ENCODE assay signal across 1 cellular context in genomic region chr17:75589017-75589918, GRCh38.
A peak's percentile ranks its signal among the peaks of the same experiment; 100 is the strongest.
TF ChIP-seq lines count a peak whose summit lies in the region.

No MANE protein-coding gene starts in this region.

TF ChIP-seq in HepG2, 621 proteins besides CTCF, POLR2A, EP300 and RAD21 (continued from another document):
- TF ChIP-seq, protein P1, sequence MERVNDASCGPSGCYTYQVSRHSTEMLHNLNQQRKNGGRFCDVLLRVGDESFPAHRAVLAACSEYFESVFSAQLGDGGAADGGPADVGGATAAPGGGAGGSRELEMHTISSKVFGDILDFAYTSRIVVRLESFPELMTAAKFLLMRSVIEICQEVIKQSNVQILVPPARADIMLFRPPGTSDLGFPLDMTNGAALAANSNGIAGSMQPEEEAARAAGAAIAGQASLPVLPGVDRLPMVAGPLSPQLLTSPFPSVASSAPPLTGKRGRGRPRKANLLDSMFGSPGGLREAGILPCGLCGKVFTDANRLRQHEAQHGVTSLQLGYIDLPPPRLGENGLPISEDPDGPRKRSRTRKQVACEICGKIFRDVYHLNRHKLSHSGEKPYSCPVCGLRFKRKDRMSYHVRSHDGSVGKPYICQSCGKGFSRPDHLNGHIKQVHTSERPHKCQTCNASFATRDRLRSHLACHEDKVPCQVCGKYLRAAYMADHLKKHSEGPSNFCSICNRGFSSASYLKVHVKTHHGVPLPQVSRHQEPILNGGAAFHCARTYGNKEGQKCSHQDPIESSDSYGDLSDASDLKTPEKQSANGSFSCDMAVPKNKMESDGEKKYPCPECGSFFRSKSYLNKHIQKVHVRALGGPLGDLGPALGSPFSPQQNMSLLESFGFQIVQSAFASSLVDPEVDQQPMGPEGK (CRISPR knock-in tag; IDR thresholded peaks at IDR 0.05), result peak; percentile 50; the same call in 1 of the 2 replicates
- peak; percentile 78; the same call in 1 of the 2 replicates for TF ChIP-seq ZNF747 (CRISPR knock-in tag; IDR thresholded peaks at IDR 0.05; ENCODE audit: borderline replicate concordance)
- TF ChIP-seq ZNF230 (CRISPR knock-in tag; IDR thresholded peaks at IDR 0.05), result 0 out of 2 replicates have a peak, but pooled peaks have one; percentile 35
- TF ChIP-seq, protein P2, sequence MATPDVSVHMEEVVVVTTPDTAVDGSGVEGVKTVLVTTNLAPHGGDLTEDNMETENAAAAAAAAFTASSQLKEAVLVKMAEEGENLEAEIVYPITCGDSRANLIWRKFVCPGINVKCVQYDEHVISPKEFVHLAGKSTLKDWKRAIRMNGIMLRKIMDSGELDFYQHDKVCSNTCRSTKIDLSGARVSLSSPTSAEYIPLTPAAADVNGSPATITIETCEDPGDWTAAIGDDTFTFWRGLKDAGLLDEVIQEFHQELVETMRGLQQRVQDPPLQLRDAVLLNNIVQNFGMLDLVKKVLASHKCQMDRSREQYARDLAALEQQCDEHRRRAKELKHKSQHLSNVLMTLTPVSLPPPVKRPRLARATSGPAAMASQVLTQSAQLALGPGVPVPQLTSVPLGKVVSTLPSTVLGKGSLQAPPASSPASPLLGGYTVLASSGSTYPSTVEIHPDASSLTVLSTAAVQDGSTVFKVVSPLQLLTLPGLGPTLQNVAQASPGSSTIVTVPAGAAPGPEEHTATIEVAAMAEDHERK (CRISPR knock-in tag; IDR thresholded peaks at IDR 0.05; ENCODE audit: low read depth), result no peak
- TF ChIP-seq, protein P3, sequence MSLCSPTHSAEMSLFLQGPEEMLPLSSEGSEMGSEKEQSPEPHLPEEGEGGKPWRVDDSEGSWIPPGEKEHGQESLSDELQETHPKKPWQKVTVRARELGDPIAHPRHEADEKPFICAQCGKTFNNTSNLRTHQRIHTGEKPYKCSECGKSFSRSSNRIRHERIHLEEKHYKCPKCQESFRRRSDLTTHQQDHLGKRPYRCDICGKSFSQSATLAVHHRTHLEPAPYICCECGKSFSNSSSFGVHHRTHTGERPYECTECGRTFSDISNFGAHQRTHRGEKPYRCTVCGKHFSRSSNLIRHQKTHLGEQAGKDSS (CRISPR knock-in tag; IDR thresholded peaks at IDR 0.05; ENCODE audit: borderline replicate concordance, low read depth), result no peak
- TF ChIP-seq SALL2 (CRISPR knock-in tag; IDR thresholded peaks at IDR 0.05), result 0 out of 2 replicates have a peak, but pooled peaks have one; percentile 64
- no peak for TF ChIP-seq EEA1 (CRISPR knock-in tag; IDR thresholded peaks at IDR 0.05; ENCODE audit: borderline replicate concordance)
- TF ChIP-seq, protein P4, sequence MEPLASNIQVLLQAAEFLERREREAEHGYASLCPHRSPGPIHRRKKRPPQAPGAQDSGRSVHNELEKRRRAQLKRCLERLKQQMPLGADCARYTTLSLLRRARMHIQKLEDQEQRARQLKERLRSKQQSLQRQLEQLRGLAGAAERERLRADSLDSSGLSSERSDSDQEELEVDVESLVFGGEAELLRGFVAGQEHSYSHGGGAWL (CRISPR knock-in tag; IDR thresholded peaks at IDR 0.05), result no peak; the same call in 1 of the 2 replicates
